ENCODE assay signal across 29 cellular contexts in genomic region chr2:55200416-55200815, GRCh38. TPM values are rescaled to one million over a fixed set of nuclear protein-coding genes. Genes with fewer than 3 reads are reported as not detected.
"Had no signal": no experiment of that assay in that cellular context is flagged by ENCODE, and none has a peak within 500 bp of the region (broad histone marks: within the 10 kb centered on the region; RNA-seq: fewer than 3 reads in every experiment).

No MANE protein-coding gene starts in this region.

- ATAC-seq: activated CD8-positive, alpha-beta memory T cell treated with anti-CD3 and anti-CD28 coated beads, Interleukin-2, amount 10 ng/mL, durations not matched to agents 7 days and 5 days; activated CD8-positive, alpha-beta T cell treated with anti-CD3 and anti-CD28 coated beads, Interleukin-2, amount 10 ng/mL, durations not matched to agents 7 days and 5 days; activated naive CD8-positive, alpha-beta T cell treated with anti-CD3 and anti-CD28 coated beads, Interleukin-2, amount 50 U/mL, for 24 hours had no signal

- FAIRE-seq: bronchial epithelial cell had no signal

- H3K27ac ChIP-seq: ascending aorta, cardiac muscle cell, VCaP had no signal

- H3K4me1 ChIP-seq: ascending aorta had no signal

- H3K36me3 ChIP-seq: cardiac muscle cell had no signal

- H3K4me3 ChIP-seq: ascending aorta, cardiac muscle cell had no signal

- H3K9me3 ChIP-seq: ascending aorta had no signal

- DNase-seq: activated B cell treated with CpG ODN at 0.5 μM for 24 hours; activated CD4-positive, alpha-beta memory T cell treated with anti-CD3 and anti-CD28 coated beads, Interleukin-2, amount 10 ng/mL, durations not matched to agents 7 days and 5 days; activated CD4-positive, alpha-beta T cell treated with anti-CD3 and anti-CD28 coated beads for 4 hours; activated CD4-positive, alpha-beta T cell treated with anti-CD3 and anti-CD28 coated beads, Interleukin-2, amount 10 ng/mL, durations not matched to agents 24 days and 14 days; activated CD4-positive, alpha-beta T cell treated with anti-CD3 and anti-CD28 coated beads, Interleukin-2, amount 50 U/mL, for 1 hour; activated CD4-positive, alpha-beta T cell treated with anti-CD3 and anti-CD28 coated beads, Interleukin-2, amount 50 U/mL, for 4 hours; activated CD4-positive, CD25-positive, alpha-beta regulatory T cell treated with anti-CD3 and anti-CD28 coated beads, Interleukin-2, amount 50 U/mL, for 72 hours; activated CD8-positive, alpha-beta memory T cell treated with anti-CD3 and anti-CD28 coated beads for 24 hours; activated CD8-positive, alpha-beta memory T cell treated with anti-CD3 and anti-CD28 coated beads, Interleukin-2, amount 10 ng/mL, durations not matched to agents 7 days and 5 days; activated CD8-positive, alpha-beta memory T cell treated with anti-CD3 and anti-CD28 coated beads, Interleukin-2, amount 50 U/mL, for 48 hours; activated CD8-positive, alpha-beta T cell treated with anti-CD3 and anti-CD28 coated beads, Interleukin-2, amount 10 ng/mL, durations not matched to agents 7 days and 5 days; activated effector memory CD4-positive, alpha-beta T cell treated with Interleukin-2 at 50 U/mL for 16 hours; activated gamma-delta T cell; activated naive CD4-positive, alpha-beta T cell treated with anti-CD3 and anti-CD28 coated beads, Interleukin-2, amount 10 ng/mL, durations not matched to agents 7 days and 5 days; activated naive CD4-positive, alpha-beta T cell treated with Interleukin-2 at 50 U/mL for 16 hours; activated naive CD8-positive, alpha-beta T cell treated with anti-CD3 and anti-CD28 coated beads, Interleukin-2, amount 10 ng/mL, durations not matched to agents 7 days and 5 days; activated naive CD8-positive, alpha-beta T cell treated with anti-CD3 and anti-CD28 coated beads, Interleukin-2, amount 50 U/mL, for 24 hours; activated T-cell treated with anti-CD3 and anti-CD28 coated beads, Interleukin-2, amount 50 U/mL, for 24 hours; activated T-cell treated with anti-CD3 and anti-CD28 coated beads, Interleukin-2, amount 50 U/mL, for 48 hours; amygdala; anterior cingulate cortex; caudate nucleus; cerebellar nuclear complex; T-helper 2 cell; T-helper 9 cell had no signal

- H3K27me3 ChIP-seq: ascending aorta, cardiac muscle cell had no signal

RNA-seq across cellular contexts. Expression of gene CLHC1, which starts 31.7 kb away (rescaled TPM):
- total RNA-seq: ascending aorta had no signal
